Comparison of ENCODE assay signal across 8 cellular contexts in the genomic region with DNA sequence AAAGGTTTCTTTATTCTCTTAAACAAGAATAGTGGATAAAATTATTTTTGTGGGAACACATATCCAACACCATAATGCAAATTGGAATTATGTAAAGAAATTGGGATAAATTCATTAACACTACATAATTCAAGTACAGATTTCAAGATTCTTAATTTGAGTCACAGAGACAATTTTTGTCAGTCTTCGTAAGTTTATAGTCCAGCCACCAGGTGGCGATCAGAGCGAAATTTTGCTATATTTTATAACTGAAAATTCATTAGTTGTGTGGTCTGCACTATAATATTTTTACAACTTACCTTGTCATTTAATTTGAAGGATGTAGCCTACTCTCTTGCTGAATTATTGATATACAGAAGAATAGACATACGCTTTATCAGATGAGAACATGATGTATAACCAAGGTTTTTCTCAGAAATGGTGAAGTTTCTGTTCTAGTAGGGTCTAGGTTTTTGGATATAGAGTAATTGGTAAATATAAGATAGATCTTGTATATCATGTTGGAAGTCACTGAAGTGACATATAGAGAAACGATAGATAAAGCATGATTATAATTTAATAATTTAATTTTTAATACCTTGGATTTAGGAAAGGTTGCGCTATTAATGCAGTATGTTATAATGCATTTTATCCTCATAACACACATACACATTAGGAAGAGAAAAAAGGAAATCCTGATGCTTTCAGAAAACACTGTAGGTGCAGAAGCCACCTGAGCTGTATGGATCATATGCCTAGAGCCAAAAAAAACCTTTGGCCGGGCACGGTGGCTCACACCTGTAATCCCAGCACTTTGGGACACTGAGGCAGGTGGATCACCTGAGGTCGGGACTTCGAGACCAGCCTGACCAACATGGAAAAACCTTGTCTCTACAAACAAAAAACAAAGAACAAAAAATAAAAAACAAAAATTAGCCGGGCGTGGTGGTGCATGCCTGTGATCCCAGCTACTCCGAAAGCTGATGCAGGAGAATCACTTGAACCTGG. TPM values are rescaled to one million over a fixed set of nuclear protein-coding genes. Genes with fewer than 3 reads are reported as not detected.
DNase-seq lines count a peak whose midpoint lies in the region; ATAC-seq, FAIRE-seq and TF ChIP-seq lines count a peak whose summit lies in the region.

No MANE protein-coding gene starts in this region.

- peaks cover 4% of the 10 kb centered on the region for H3K36me3 Mint-ChIP-seq in chondrocyte (ENCODE audit: low read depth)

- peak; percentile 61 for DNase-seq in activated CD8-positive, alpha-beta memory T cell treated with anti-CD3 and anti-CD28 coated beads for 24 hours
- no peak for DNase-seq in activated CD8-positive, alpha-beta memory T cell treated with anti-CD3 and anti-CD28 coated beads, Interleukin-2, amount 50 U/mL, for 48 hours
- DNase-seq in HTR-8/SVneo (ENCODE audit: insufficient read length, low spot score) = peak; percentile 26
- DNase-seq in T-helper 9 cell = peak; percentile 27
- no peak for DNase-seq in chondrocyte (ENCODE audit: low spot score)
- peak; percentile 27 for DNase-seq in middle frontal gyrus (ENCODE audit: extremely low spot score, low spot score)
- peak; percentile 26 for DNase-seq in transverse colon

- no peaks in the 10 kb centered on the region for H3K27me3 ChIP-seq in transverse colon

- H3K36me3 ChIP-seq in transverse colon = peaks cover 0 to 13% (median 0%) of the 10 kb centered on the region in 4 donors

- no peak overlapping the region for H3K27ac Mint-ChIP-seq in chondrocyte (ENCODE audit: unreplicated experiment)

- in situ Hi-C loops in transverse colon (cut with MboI; ENCODE audit: low pct_ligation_motif_present in 1 of 4, low pct_unique_long_range_greater_than_20kb in 1 of 4, low sequenced_read_pairs in 3 of 4) = loop anchor here (5.0 to 25.0 kb wide), 6 partner anchors 103 to 368 kb away; no protein-coding TSS in a partner anchor

- TF ChIP-seq POLR2A in transverse colon (IDR thresholded peaks at IDR 0.05) = no peak

- H3K4me1 Mint-ChIP-seq in chondrocyte (ENCODE audit: low read depth) = peaks cover 16% of the 10 kb centered on the region

- TF ChIP-seq CTCF in chondrocyte (IDR thresholded peaks at IDR 0.05) (peak; percentile 99), transverse colon (IDR thresholded peaks at IDR 0.05) (peak; percentile 68 to 82 (median 74))

- H3K27me3 Mint-ChIP-seq in chondrocyte (ENCODE audit: low read depth) = no peaks in the 10 kb centered on the region

- no peak for TF ChIP-seq EP300 in transverse colon (IDR thresholded peaks at IDR 0.05; ENCODE audit: low read depth)

- peaks cover 0 to 45% (median 22%) of the 10 kb centered on the region in 4 donors for H3K4me1 ChIP-seq in transverse colon

- H3K27ac ChIP-seq in transverse colon = no peak overlapping the region

- no peak for FAIRE-seq in HTR-8/SVneo (lab: Jason Lieb, UNC)

- H3K9me3 ChIP-seq in transverse colon = no peaks in the 10 kb centered on the region

- no peak overlapping the region for H3K4me3 ChIP-seq in transverse colon

- no peak overlapping the region for H3K4me3 Mint-ChIP-seq in chondrocyte (ENCODE audit: unreplicated experiment)

- WGBS in transverse colon (ENCODE audit: low coverage in 1 of 2), 2 donors = 64 to 68% methylated on average over 12 to 13 of the region's 13 CpGs

- intact Hi-C loops in transverse colon (cut with DNase I; ENCODE audit: low total_unique reads) = loop anchor here (2.0 kb wide), 1 partner anchor 108 kb away; no protein-coding TSS in a partner anchor

- ATAC-seq in GM19455 (IDR thresholded peaks at IDR 0.05; ENCODE audit: unreplicated experiment) = no peak

- no peaks in the 10 kb centered on the region for H3K9me3 Mint-ChIP-seq in chondrocyte (ENCODE audit: low read depth)

RNA-seq across cellular contexts. Expression of a gene that starts 31.7 kb away (rescaled TPM):
- total RNA-seq in chondrocyte (17.5 to 29.9 TPM (median 18.9 TPM) in 3 replicates), transverse colon (10 to 100 TPM; 19.7 to 87.7 (median 41.0) TPM)

RNA-seq across cellular contexts. Expression of a gene that starts 58.2 kb away (rescaled TPM):
- total RNA-seq in chondrocyte = 208 to 249 TPM (median 212 TPM) in 3 replicates
- total RNA-seq in transverse colon = 100 to 1,000 TPM in 2 of 4 donors, 10 to 100 TPM in 2; 18.9 to 178 (median 92.0) TPM

Comparison
In these comparisons a context has a peak if more than half of its experiments do, and no peak if none do; other contexts are left out.
1. DNase-seq: peak in activated CD8-positive, alpha-beta memory T cell treated with anti-CD3 and anti-CD28 coated beads for 24 hours (single experiment), HTR-8/SVneo (single experiment), T-helper 9 cell (single experiment), middle frontal gyrus (single experiment) and transverse colon (single experiment); none in activated CD8-positive, alpha-beta memory T cell treated with anti-CD3 and anti-CD28 coated beads, Interleukin-2, amount 50 U/mL, for 48 hours (single experiment) and chondrocyte (single experiment).